15 cellular contexts compared by ENCODE assay signal in the genomic region with DNA sequence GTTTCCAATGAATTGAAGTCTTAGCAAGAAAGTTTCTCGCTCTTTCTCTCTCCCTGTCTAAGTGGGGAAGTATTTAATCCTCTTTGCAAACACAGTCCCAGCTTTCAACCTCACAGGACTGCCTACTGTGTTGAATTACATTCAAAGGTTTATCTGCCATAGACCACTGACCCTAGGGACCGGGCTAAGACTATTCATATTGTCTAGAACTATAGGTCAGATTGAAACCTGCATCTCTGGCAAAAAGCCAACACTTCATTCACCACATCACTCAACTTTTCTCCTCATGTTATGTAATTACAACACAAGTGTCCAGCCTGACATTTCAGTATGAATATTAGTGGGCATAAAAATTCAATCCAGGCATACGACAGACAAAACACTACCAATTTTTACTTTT.
DNase-seq lines count a peak whose midpoint lies in the region; ATAC-seq and TF ChIP-seq lines count a peak whose summit lies in the region.
"Had no signal": no experiment of that assay in that cellular context is flagged by ENCODE, and none has a peak within 500 bp of the region (broad histone marks: within the 10 kb centered on the region; RNA-seq: fewer than 3 reads in every experiment).

No MANE protein-coding gene starts in this region.

- no peak for TF ChIP-seq CTCF in right lobe of liver (IDR thresholded peaks at IDR 0.05)

- no peak overlapping the region for H3K27ac ChIP-seq in right lobe of liver
- no peak overlapping the region for H3K27ac ChIP-seq in effector memory CD4-positive, alpha-beta T cell (ENCODE audit: insufficient read depth, low read length, poor library complexity, severe bottlenecking)
- H3K27ac ChIP-seq: esophagus squamous epithelium, hepatocyte, left lung, SK-N-MC had no signal

- no peak overlapping the region for H3K4me3 ChIP-seq in right lobe of liver
- H3K4me3 ChIP-seq in effector memory CD4-positive, alpha-beta T cell (ENCODE audit: insufficient read depth, low read depth, low read length, poor library complexity, severe bottlenecking): no peak overlapping the region
- H3K4me3 ChIP-seq: esophagus squamous epithelium, hepatocyte, left lung, SK-N-MC had no signal

- H3K4me1 ChIP-seq in right lobe of liver: no peaks in the 10 kb centered on the region
- H3K4me1 ChIP-seq in effector memory CD4-positive, alpha-beta T cell (ENCODE audit: control insufficient read depth, insufficient read depth, low read length, poor library complexity, severe bottlenecking): no peaks in the 10 kb centered on the region
- H3K4me1 ChIP-seq: esophagus squamous epithelium, left lung had no signal

- DNase-seq in Kasumi-1 (lab: John Stamatoyannopoulos, UW) (no peak), right lobe of liver (no peak), amygdala (lab: John Stamatoyannopoulos, UW) (no peak)
- no peak for DNase-seq in effector memory CD4-positive, alpha-beta T cell
- DNase-seq: activated gamma-delta T cell; esophagus squamous epithelium; left lung; naive thymus-derived CD4-positive, alpha-beta T cell had no signal

- H3K27me3 ChIP-seq in right lobe of liver: no peaks in the 10 kb centered on the region
- H3K27me3 ChIP-seq in effector memory CD4-positive, alpha-beta T cell (replicated peaks; ENCODE audit: control insufficient read depth, insufficient read depth, low read length, poor library complexity, severe bottlenecking): no peaks in the 10 kb centered on the region
- H3K27me3 ChIP-seq: esophagus squamous epithelium, hepatocyte, left lung had no signal

- WGBS in right lobe of liver (ENCODE audit: insufficient coverage, low coverage, low lambda C conversion rate, missing lambda C conversion rate): 52% methylated on average over 3 of the region's 3 CpGs

- ATAC-seq in GM18511 (IDR thresholded peaks at IDR 0.05; ENCODE audit: unreplicated experiment) (peak; percentile 55), GM19452 (IDR thresholded peaks at IDR 0.05; ENCODE audit: unreplicated experiment) (peak; percentile 43), HG02870 (IDR thresholded peaks at IDR 0.05; ENCODE audit: unreplicated experiment) (peak; percentile 66), HG03565 (IDR thresholded peaks at IDR 0.05; ENCODE audit: unreplicated experiment) (peak; percentile 36), right lobe of liver (no peak)
- ATAC-seq: naive thymus-derived CD4-positive, alpha-beta T cell had no signal

- intact Hi-C loops in right lobe of liver (cut with DNase I): no loop called here

- TF ChIP-seq POLR2A in right lobe of liver (IDR thresholded peaks at IDR 0.05): no peak

- H3K9me3 ChIP-seq in right lobe of liver: no peaks in the 10 kb centered on the region
- no peaks in the 10 kb centered on the region for H3K9me3 ChIP-seq in effector memory CD4-positive, alpha-beta T cell (ENCODE audit: control insufficient read depth, low read length)
- H3K9me3 ChIP-seq: Caco-2, esophagus squamous epithelium, left lung had no signal

- H3K36me3 ChIP-seq in right lobe of liver: no peaks in the 10 kb centered on the region
- no peaks in the 10 kb centered on the region for H3K36me3 ChIP-seq in effector memory CD4-positive, alpha-beta T cell (ENCODE audit: control insufficient read depth, insufficient read depth, low read length)
- H3K36me3 ChIP-seq: esophagus squamous epithelium, left lung had no signal

Comparison
In these comparisons a context has a peak if more than half of its experiments do, and no peak if none do; other contexts are left out.
1. ATAC-seq: peak in GM18511 (single experiment), GM19452 (single experiment), HG02870 (single experiment) and HG03565 (single experiment); none in right lobe of liver (0 of 4).